In the genomic region with DNA sequence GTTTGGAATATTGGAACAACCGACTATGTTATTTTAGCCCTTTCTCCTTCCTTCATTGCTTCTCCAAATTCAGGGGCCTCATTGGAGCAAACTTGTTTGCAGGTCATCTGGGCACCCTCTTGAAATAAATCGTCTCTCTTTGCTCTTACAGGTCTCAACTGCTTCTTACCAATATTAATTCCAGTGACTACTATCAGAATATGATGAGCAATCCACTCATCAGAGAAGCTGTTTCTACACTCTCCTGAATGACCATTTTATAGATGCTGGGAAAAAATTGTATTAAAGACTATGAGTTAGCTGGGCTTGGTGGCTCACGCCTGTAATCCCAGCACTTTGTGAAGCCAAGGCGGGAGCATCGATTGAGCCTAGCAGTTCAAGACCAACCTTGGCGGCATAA, we compare ENCODE assay signal across 8 cellular contexts. TPM values are rescaled to one million over a fixed set of nuclear protein-coding genes. Genes with fewer than 3 reads are reported as not detected.
A peak's percentile ranks its signal among the peaks of the same experiment; 100 is the strongest.
DNase-seq lines count a peak whose midpoint lies in the region; ATAC-seq and TF ChIP-seq lines count a peak whose summit lies in the region.

No MANE protein-coding gene starts in this region.

- peak overlapping the region in 7 of 10 donors; percentile 44 to 75 (median 70) for H3K4me3 ChIP-seq in heart right ventricle
- peak overlapping the region in 2 of 4 donors; percentile 55 to 71 for H3K4me3 ChIP-seq in upper lobe of left lung

- no peak for TF ChIP-seq POLR2A in upper lobe of left lung (IDR thresholded peaks at IDR 0.05)

- no peaks in the 10 kb centered on the region for H3K36me3 ChIP-seq in heart right ventricle
- H3K36me3 ChIP-seq in upper lobe of left lung: no peaks in the 10 kb centered on the region

- H3K4me3 Mint-ChIP-seq in activated naive CD8-positive, alpha-beta T cell treated with anti-CD3 and anti-CD28 coated beads, Interleukin-2, amount 50 U/mL, for 24 hours: peak overlapping the region; percentile 45
- no peak overlapping the region for H3K4me3 Mint-ChIP-seq in mesothelial cell of epicardium

- H3K9me3 ChIP-seq in heart right ventricle (no peaks in the 10 kb centered on the region), upper lobe of left lung (no peaks in the 10 kb centered on the region)

- POLR2A ChIA-PET in GM10248 (lab: Yijun Ruan, JAX): interaction anchor here (0.7 kb wide), 1 partner anchor 21 kb away, joined by 4 read pairs; no protein-coding TSS in a partner anchor

- WGBS in heart right ventricle, 2 donors: 86 to 91% methylated on average over 6 of the region's 6 CpGs
- WGBS in upper lobe of left lung, 2 donors: 88 to 90% methylated on average over 6 of the region's 6 CpGs

- H3K9me3 Mint-ChIP-seq in activated naive CD8-positive, alpha-beta T cell treated with anti-CD3 and anti-CD28 coated beads, Interleukin-2, amount 50 U/mL, for 24 hours: no peaks in the 10 kb centered on the region
- no peaks in the 10 kb centered on the region for H3K9me3 Mint-ChIP-seq in mesothelial cell of epicardium

- ATAC-seq in heart right ventricle: no peak
- no peak for ATAC-seq in left ventricle myocardium superior
- no peak for ATAC-seq in activated naive CD8-positive, alpha-beta T cell treated with anti-CD3 and anti-CD28 coated beads, Interleukin-2, amount 50 U/mL, for 24 hours
- ATAC-seq in upper lobe of left lung (ENCODE audit: low FRiP score in 2 of 2): no peak

- H3K27me3 Mint-ChIP-seq in activated naive CD8-positive, alpha-beta T cell treated with anti-CD3 and anti-CD28 coated beads, Interleukin-2, amount 50 U/mL, for 24 hours: no peaks in the 10 kb centered on the region
- H3K27me3 Mint-ChIP-seq in mesothelial cell of epicardium (ENCODE audit: low read depth): no peaks in the 10 kb centered on the region

- H3K27ac ChIP-seq in heart right ventricle (peak overlapping the region in 9 of 10 donors; percentile 94 to 100 (median 99)), upper lobe of left lung (peak overlapping the region; percentile 93 to 99 (median 97))

- H3K27ac Mint-ChIP-seq in activated naive CD8-positive, alpha-beta T cell treated with anti-CD3 and anti-CD28 coated beads, Interleukin-2, amount 50 U/mL, for 24 hours: peak overlapping the region; percentile 54
- H3K27ac Mint-ChIP-seq in mesothelial cell of epicardium: peak overlapping the region; percentile 47

- no peak for DNase-seq in heart right ventricle
- DNase-seq in left ventricle myocardium superior: no peak
- no peak for DNase-seq in activated naive CD8-positive, alpha-beta T cell treated with anti-CD3 and anti-CD28 coated beads, Interleukin-2, amount 50 U/mL, for 24 hours
- DNase-seq in mesothelial cell of epicardium (ENCODE audit: low spot score in 2 of 2, unreplicated experiment in 2 of 2): no peak
- DNase-seq in upper lobe of left lung: no peak
- DNase-seq in globus pallidus (ENCODE audit: low spot score): no peak
- no peak for DNase-seq in islet precursor cell
- DNase-seq in GM10248 (ENCODE audit: extremely low spot score): no peak

- no peak for TF ChIP-seq EP300 in upper lobe of left lung (IDR thresholded peaks at IDR 0.05)

- TF ChIP-seq CTCF in heart right ventricle (IDR thresholded peaks at IDR 0.05): no peak
- TF ChIP-seq CTCF in mesothelial cell of epicardium (IDR thresholded peaks at IDR 0.05; ENCODE audit: unreplicated experiment): no peak
- TF ChIP-seq CTCF in upper lobe of left lung (IDR thresholded peaks at IDR 0.05): no peak
- no peak for TF ChIP-seq CTCF in GM10248 (IDR thresholded peaks at IDR 0.05; ENCODE audit: control extremely low read depth, extremely low read depth, low read depth, missing control alignments)

- H3K27me3 ChIP-seq in heart right ventricle (no peaks in the 10 kb centered on the region), upper lobe of left lung (no peaks in the 10 kb centered on the region)

- H3K4me1 ChIP-seq in heart right ventricle: peaks cover 0 to 41% (median 12%) of the 10 kb centered on the region in 9 donors
- peaks cover 13 to 16% (median 14%) of the 10 kb centered on the region in 4 donors for H3K4me1 ChIP-seq in upper lobe of left lung

- intact Hi-C loops in heart right ventricle (cut with DNase I) (loop anchor here in 3 of 10 donors (1.0 to 2.0 kb wide), 3 partner anchors 12 to 25 kb away; partner anchors contain the start of genes ZNF487 (in 3 of the 3) and HNRNPF (in 1 of the 3)), left ventricle myocardium superior (cut with micrococcal nuclease) (no loop called here)

- CTCF ChIA-PET in GM10248 (lab: Yijun Ruan, JAX): interaction anchor here (1.2 kb wide), 2 partner anchors 14 to 15 kb away, joined by 3 to 4 read pairs; partner anchors contain the start of gene ZNF487

- peaks cover 8% of the 10 kb centered on the region for H3K36me3 Mint-ChIP-seq in activated naive CD8-positive, alpha-beta T cell treated with anti-CD3 and anti-CD28 coated beads, Interleukin-2, amount 50 U/mL, for 24 hours (ENCODE audit: low read depth)
- no peaks in the 10 kb centered on the region for H3K36me3 Mint-ChIP-seq in mesothelial cell of epicardium

- peaks cover 57% of the 10 kb centered on the region for H3K4me1 Mint-ChIP-seq in activated naive CD8-positive, alpha-beta T cell treated with anti-CD3 and anti-CD28 coated beads, Interleukin-2, amount 50 U/mL, for 24 hours
- H3K4me1 Mint-ChIP-seq in mesothelial cell of epicardium: peaks cover 14% of the 10 kb centered on the region

RNA-seq across cellular contexts. Expression of gene HNRNPF, which starts 12.5 kb away (rescaled TPM):
- 100 to 1,000 TPM in 2 of 10 donors, 10 to 100 TPM in 8; 54.7 to 113 (median 75.2) TPM for total RNA-seq in heart right ventricle
- 10 to 100 TPM; 26.4 to 77.5 TPM for polyA plus RNA-seq in heart right ventricle
- 77.3 TPM for total RNA-seq in left ventricle myocardium superior
- 163 to 169 TPM (median 165 TPM) in 3 replicates for total RNA-seq in mesothelial cell of epicardium
- 100 to 1,000 TPM in 5 of 6 donors, 10 to 100 TPM in 1; 80.7 to 225 (median 177) TPM for total RNA-seq in upper lobe of left lung

RNA-seq across cellular contexts. Expression of gene ZNF487, which starts 15.4 kb away (rescaled TPM):
- total RNA-seq in heart right ventricle: 1 to 10 TPM; 1.6 to 4.2 (median 2.4) TPM
- 1 to 10 TPM; 3.3 to 4.3 TPM for polyA plus RNA-seq in heart right ventricle
- 1.9 TPM for total RNA-seq in left ventricle myocardium superior
- 2.7 to 3.4 TPM (median 2.8 TPM) in 3 replicates for total RNA-seq in mesothelial cell of epicardium
- total RNA-seq in upper lobe of left lung: 10 to 100 TPM in 3 of 6 donors, 1 to 10 TPM in 3; 4.5 to 25.0 (median 11.0) TPM

RNA-seq across cellular contexts. Expression of gene FXYD4, which starts 50.1 kb away (rescaled TPM):
- total RNA-seq in heart right ventricle (1 to 10 TPM in 1 of 10 donors, under 1 TPM in 1, not detected in 8; 0.42 to 1.5 TPM), left ventricle myocardium superior (not detected), mesothelial cell of epicardium (not detected in 3 replicates), upper lobe of left lung (1 to 10 TPM in 3 of 6 donors, not detected in 3; 2.5 to 4.0 (median 2.7) TPM)
- polyA plus RNA-seq in heart right ventricle: not detected
